ENCODE assay signal across 2 cellular contexts in the genomic region with DNA sequence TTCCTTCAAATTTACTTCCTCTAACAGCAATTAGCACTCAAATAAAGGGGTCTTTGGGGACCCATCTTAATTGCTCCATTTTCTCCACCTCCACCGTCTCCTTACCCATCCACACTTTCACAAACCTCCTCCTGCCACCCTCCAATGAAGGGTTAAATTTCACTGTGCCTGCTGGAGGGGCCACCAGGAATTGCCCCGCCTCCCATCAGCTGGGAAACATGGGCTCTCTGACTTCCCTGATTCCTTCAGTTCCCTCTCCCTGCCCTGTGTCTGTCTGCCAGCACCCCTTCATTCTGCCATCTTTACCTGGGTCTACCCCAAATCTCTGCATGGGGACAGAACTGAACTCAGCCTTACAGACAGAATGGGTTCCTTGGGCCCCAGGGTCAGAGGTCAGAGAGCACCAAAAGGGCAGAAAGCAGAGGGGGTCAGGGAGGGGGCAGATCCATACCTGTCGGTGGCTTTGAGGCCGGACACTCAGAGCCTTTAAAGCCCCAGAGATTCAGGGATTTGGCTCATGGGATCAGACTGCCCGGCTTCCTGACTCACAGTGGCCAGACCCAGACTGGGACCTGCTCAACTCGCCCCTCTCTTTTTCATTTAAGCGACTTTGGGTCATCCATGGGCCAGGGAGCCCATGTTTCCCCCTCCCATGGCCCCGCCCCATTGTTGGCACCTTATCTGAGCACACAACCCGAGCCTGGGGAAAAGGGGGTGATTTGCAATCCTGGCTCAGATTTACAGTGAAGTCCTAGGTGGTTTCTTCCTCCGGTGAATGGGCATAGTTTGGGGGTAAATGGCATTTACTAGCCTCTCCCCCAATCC.
TF ChIP-seq lines count a peak whose summit lies in the region.

No MANE protein-coding gene starts in this region.

TF ChIP-seq in GM23338, 12 proteins besides CTCF, POLR2A, EP300 and RAD21 (continued from another document):
- TF ChIP-seq, protein P1, sequence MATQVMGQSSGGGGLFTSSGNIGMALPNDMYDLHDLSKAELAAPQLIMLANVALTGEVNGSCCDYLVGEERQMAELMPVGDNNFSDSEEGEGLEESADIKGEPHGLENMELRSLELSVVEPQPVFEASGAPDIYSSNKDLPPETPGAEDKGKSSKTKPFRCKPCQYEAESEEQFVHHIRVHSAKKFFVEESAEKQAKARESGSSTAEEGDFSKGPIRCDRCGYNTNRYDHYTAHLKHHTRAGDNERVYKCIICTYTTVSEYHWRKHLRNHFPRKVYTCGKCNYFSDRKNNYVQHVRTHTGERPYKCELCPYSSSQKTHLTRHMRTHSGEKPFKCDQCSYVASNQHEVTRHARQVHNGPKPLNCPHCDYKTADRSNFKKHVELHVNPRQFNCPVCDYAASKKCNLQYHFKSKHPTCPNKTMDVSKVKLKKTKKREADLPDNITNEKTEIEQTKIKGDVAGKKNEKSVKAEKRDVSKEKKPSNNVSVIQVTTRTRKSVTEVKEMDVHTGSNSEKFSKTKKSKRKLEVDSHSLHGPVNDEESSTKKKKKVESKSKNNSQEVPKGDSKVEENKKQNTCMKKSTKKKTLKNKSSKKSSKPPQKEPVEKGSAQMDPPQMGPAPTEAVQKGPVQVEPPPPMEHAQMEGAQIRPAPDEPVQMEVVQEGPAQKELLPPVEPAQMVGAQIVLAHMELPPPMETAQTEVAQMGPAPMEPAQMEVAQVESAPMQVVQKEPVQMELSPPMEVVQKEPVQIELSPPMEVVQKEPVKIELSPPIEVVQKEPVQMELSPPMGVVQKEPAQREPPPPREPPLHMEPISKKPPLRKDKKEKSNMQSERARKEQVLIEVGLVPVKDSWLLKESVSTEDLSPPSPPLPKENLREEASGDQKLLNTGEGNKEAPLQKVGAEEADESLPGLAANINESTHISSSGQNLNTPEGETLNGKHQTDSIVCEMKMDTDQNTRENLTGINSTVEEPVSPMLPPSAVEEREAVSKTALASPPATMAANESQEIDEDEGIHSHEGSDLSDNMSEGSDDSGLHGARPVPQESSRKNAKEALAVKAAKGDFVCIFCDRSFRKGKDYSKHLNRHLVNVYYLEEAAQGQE (IDR thresholded peaks at IDR 0.05; ENCODE audit: unreplicated experiment) = no peak
- TF ChIP-seq, protein P2, sequence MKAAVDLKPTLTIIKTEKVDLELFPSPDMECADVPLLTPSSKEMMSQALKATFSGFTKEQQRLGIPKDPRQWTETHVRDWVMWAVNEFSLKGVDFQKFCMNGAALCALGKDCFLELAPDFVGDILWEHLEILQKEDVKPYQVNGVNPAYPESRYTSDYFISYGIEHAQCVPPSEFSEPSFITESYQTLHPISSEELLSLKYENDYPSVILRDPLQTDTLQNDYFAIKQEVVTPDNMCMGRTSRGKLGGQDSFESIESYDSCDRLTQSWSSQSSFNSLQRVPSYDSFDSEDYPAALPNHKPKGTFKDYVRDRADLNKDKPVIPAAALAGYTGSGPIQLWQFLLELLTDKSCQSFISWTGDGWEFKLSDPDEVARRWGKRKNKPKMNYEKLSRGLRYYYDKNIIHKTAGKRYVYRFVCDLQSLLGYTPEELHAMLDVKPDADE (IDR thresholded peaks at IDR 0.05) = no peak
- TF ChIP-seq CREB1 (CRISPR knock-in tag; IDR thresholded peaks at IDR 0.05; ENCODE audit: low read depth) = no peak
- no peak for TF ChIP-seq ZNF114 (CRISPR knock-in tag; IDR thresholded peaks at IDR 0.05)
- no peak for TF ChIP-seq ZNF331 (CRISPR knock-in tag; IDR thresholded peaks at IDR 0.05; ENCODE audit: low read depth)
- no peak for TF ChIP-seq STAT1 (IDR thresholded peaks at IDR 0.05; ENCODE audit: unreplicated experiment)
- TF ChIP-seq, protein P3, sequence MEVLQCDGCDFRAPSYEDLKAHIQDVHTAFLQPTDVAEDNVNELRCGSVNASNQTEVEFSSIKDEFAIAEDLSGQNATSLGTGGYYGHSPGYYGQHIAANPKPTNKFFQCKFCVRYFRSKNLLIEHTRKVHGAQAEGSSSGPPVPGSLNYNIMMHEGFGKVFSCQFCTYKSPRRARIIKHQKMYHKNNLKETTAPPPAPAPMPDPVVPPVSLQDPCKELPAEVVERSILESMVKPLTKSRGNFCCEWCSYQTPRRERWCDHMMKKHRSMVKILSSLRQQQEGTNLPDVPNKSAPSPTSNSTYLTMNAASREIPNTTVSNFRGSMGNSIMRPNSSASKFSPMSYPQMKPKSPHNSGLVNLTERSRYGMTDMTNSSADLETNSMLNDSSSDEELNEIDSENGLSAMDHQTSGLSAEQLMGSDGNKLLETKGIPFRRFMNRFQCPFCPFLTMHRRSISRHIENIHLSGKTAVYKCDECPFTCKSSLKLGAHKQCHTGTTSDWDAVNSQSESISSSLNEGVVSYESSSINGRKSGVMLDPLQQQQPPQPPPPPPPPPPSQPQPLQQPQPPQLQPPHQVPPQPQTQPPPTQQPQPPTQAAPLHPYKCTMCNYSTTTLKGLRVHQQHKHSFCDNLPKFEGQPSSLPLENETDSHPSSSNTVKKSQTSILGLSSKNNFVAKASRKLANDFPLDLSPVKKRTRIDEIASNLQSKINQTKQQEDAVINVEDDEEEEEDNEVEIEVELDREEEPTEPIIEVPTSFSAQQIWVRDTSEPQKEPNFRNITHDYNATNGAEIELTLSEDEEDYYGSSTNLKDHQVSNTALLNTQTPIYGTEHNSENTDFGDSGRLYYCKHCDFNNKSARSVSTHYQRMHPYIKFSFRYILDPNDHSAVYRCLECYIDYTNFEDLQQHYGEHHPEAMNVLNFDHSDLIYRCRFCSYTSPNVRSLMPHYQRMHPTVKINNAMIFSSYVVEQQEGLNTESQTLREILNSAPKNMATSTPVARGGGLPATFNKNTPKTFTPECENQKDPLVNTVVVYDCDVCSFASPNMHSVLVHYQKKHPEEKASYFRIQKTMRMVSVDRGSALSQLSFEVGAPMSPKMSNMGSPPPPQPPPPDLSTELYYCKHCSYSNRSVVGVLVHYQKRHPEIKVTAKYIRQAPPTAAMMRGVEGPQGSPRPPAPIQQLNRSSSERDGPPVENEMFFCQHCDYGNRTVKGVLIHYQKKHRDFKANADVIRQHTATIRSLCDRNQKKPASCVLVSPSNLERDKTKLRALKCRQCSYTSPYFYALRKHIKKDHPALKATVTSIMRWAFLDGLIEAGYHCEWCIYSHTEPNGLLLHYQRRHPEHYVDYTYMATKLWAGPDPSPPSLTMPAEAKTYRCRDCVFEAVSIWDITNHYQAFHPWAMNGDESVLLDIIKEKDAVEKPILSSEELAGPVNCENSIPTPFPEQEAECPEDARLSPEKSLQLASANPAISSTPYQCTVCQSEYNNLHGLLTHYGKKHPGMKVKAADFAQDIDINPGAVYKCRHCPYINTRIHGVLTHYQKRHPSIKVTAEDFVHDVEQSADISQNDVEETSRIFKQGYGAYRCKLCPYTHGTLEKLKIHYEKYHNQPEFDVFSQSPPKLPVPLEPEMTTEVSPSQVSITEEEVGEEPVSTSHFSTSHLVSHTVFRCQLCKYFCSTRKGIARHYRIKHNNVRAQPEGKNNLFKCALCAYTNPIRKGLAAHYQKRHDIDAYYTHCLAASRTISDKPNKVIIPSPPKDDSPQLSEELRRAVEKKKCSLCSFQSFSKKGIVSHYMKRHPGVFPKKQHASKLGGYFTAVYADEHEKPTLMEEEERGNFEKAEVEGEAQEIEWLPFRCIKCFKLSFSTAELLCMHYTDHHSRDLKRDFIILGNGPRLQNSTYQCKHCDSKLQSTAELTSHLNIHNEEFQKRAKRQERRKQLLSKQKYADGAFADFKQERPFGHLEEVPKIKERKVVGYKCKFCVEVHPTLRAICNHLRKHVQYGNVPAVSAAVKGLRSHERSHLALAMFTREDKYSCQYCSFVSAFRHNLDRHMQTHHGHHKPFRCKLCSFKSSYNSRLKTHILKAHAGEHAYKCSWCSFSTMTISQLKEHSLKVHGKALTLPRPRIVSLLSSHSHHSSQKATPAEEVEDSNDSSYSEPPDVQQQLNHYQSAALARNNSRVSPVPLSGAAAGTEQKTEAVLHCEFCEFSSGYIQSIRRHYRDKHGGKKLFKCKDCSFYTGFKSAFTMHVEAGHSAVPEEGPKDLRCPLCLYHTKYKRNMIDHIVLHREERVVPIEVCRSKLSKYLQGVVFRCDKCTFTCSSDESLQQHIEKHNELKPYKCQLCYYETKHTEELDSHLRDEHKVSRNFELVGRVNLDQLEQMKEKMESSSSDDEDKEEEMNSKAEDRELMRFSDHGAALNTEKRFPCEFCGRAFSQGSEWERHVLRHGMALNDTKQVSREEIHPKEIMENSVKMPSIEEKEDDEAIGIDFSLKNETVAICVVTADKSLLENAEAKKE (CRISPR knock-in tag; IDR thresholded peaks at IDR 0.05) = no peak
TF ChIP-seq in GM23338: peak in this region for 0.

TF ChIP-seq in SK-N-SH treated with all-trans-retinoic acid at 6 μM for 48 hours, 23 proteins besides CTCF, POLR2A, EP300 and RAD21 (continued from another document):
- TF ChIP-seq, protein P4, sequence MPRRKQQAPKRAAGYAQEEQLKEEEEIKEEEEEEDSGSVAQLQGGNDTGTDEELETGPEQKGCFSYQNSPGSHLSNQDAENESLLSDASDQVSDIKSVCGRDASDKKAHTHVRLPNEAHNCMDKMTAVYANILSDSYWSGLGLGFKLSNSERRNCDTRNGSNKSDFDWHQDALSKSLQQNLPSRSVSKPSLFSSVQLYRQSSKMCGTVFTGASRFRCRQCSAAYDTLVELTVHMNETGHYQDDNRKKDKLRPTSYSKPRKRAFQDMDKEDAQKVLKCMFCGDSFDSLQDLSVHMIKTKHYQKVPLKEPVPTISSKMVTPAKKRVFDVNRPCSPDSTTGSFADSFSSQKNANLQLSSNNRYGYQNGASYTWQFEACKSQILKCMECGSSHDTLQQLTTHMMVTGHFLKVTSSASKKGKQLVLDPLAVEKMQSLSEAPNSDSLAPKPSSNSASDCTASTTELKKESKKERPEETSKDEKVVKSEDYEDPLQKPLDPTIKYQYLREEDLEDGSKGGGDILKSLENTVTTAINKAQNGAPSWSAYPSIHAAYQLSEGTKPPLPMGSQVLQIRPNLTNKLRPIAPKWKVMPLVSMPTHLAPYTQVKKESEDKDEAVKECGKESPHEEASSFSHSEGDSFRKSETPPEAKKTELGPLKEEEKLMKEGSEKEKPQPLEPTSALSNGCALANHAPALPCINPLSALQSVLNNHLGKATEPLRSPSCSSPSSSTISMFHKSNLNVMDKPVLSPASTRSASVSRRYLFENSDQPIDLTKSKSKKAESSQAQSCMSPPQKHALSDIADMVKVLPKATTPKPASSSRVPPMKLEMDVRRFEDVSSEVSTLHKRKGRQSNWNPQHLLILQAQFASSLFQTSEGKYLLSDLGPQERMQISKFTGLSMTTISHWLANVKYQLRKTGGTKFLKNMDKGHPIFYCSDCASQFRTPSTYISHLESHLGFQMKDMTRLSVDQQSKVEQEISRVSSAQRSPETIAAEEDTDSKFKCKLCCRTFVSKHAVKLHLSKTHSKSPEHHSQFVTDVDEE (CRISPR knock-in tag; IDR thresholded peaks at IDR 0.05) = no peak
- no peak for TF ChIP-seq ESRRG (CRISPR knock-in tag; IDR thresholded peaks at IDR 0.05)
TF ChIP-seq in SK-N-SH treated with all-trans-retinoic acid at 6 μM for 48 hours: peak in this region for 0.
